In genomic region chr9:95963659-95964058, GRCh38 we compare ENCODE assay signal across 24 cellular contexts.
"Had no signal": no experiment of that assay in that cellular context is flagged by ENCODE, and none has a peak within 500 bp of the region (broad histone marks: within the 10 kb centered on the region; RNA-seq: fewer than 3 reads in every experiment).

No MANE protein-coding gene starts in this region.

- H3K4me1 ChIP-seq: gastrocnemius medialis, left lung, lower lobe of right lung had no signal

- ATAC-seq: gastrocnemius medialis, heart right ventricle, left colon, left lung, left ventricle myocardium superior, lower lobe of right lung, mucosa of descending colon had no signal

- H3K36me3 ChIP-seq: esophagus muscularis mucosa, gastrocnemius medialis, left lung had no signal

- H3K9me3 Mint-ChIP-seq: immature natural killer cell had no signal

- H3K4me1 Mint-ChIP-seq: mesothelial cell of epicardium had no signal

- H3K9me3 ChIP-seq: esophagus muscularis mucosa, gastrocnemius medialis, left lung, lower lobe of right lung, mucosa of descending colon had no signal

- H3K27ac Mint-ChIP-seq: immature natural killer cell, mesothelial cell of epicardium had no signal

- H3K4me3 ChIP-seq: coronary artery, dorsolateral prefrontal cortex, esophagus muscularis mucosa, gastrocnemius medialis, heart right ventricle, left lung, lower lobe of right lung, mucosa of descending colon had no signal

- H3K27ac ChIP-seq: coronary artery, dorsolateral prefrontal cortex, esophagus muscularis mucosa, gastrocnemius medialis, heart right ventricle, left lung, lower lobe of right lung had no signal

- H3K27me3 ChIP-seq: dorsolateral prefrontal cortex, esophagus muscularis mucosa, gastrocnemius medialis, heart right ventricle, left lung had no signal

- DNase-seq: dermis blood vessel endothelial cell; dorsolateral prefrontal cortex; effector CD4-positive, alpha-beta T cell; effector memory CD4-positive, alpha-beta T cell; foreskin fibroblast; foreskin melanocyte; gastrocnemius medialis; glutamatergic neuron; head of caudate nucleus; heart right ventricle; hypothalamus; immature natural killer cell; islet precursor cell; kidney; kidney glomerular epithelial cell; left colon; left lung; left ventricle myocardium superior; lower lobe of right lung; mesenchymal stem cell; mucosa of descending colon had no signal

- H3K4me3 Mint-ChIP-seq: immature natural killer cell, mesothelial cell of epicardium had no signal
